In genomic region chr3:123622766-123623165, GRCh38 we compare ENCODE assay signal across 19 cellular contexts. TPM values are rescaled to one million over a fixed set of nuclear protein-coding genes. Genes with fewer than 3 reads are reported as not detected.
A peak's percentile ranks its signal among the peaks of the same experiment; 100 is the strongest.
DNase-seq lines count a peak whose midpoint lies in the region; ATAC-seq and TF ChIP-seq lines count a peak whose summit lies in the region.
"Had no signal": no experiment of that assay in that cellular context is flagged by ENCODE, and none has a peak within 500 bp of the region (broad histone marks: within the 10 kb centered on the region; RNA-seq: fewer than 3 reads in every experiment).

No MANE protein-coding gene starts in this region.

- no peaks in the 10 kb centered on the region for H3K9me3 ChIP-seq in muscle layer of colon (ENCODE audit: low read length)
- H3K9me3 ChIP-seq in vagina: no peaks in the 10 kb centered on the region
- H3K9me3 ChIP-seq: Peyer's patch had no signal

- no peak for ATAC-seq in GM18868 (IDR thresholded peaks at IDR 0.05; ENCODE audit: unreplicated experiment)
- ATAC-seq: GM12878 had no signal

- no peak overlapping the region for H3K4me3 ChIP-seq in muscle layer of colon (ENCODE audit: low read depth in 1 of 2, low read length in 2 of 2)
- no peak overlapping the region for H3K4me3 ChIP-seq in vagina
- H3K4me3 ChIP-seq: GM12878, GM23338, Peyer's patch had no signal

- H3K36me3 ChIP-seq in muscle layer of colon (ENCODE audit: insufficient read depth, low read length): peaks cover 68% of the 10 kb centered on the region
- no peaks in the 10 kb centered on the region for H3K36me3 ChIP-seq in vagina

- no peak overlapping the region for H3K9ac ChIP-seq in muscle layer of colon (ENCODE audit: low read length)

- H3K27ac ChIP-seq in RWPE1 (peak overlapping the region; percentile 83), muscle layer of colon (ENCODE audit: low read depth, low read length) (peak overlapping the region; percentile 95), vagina (no peak overlapping the region)

- TF ChIP-seq CTCF in RWPE1 (conservative IDR thresholded peaks at IDR 0.05; ENCODE audit: low read depth) (no peak), vagina (IDR thresholded peaks at IDR 0.05) (no peak)

- H3K4me1 ChIP-seq in muscle layer of colon (ENCODE audit: insufficient read depth, low read length) (peaks cover 38% of the 10 kb centered on the region), vagina (peaks cover 49% of the 10 kb centered on the region)
- H3K4me1 ChIP-seq: Peyer's patch had no signal

- CTCF ChIA-PET in RWPE1 (lab: Yijun Ruan, JAX): interaction anchor here (1.7 kb wide), 1 partner anchor 101 kb away, joined by 6 read pairs; no protein-coding TSS in a partner anchor

- no peak overlapping the region for H3K4me3 Mint-ChIP-seq in dendritic cell treated with granulocyte-macrophage colony-stimulating factor and Interleukin-4, amounts not matched to agents 40 ng/mL and 50 ng/mL, for 4 days
- H3K4me3 Mint-ChIP-seq: CD4-positive, alpha-beta T cell; GM23338 had no signal

- H3K27me3 ChIP-seq in muscle layer of colon (ENCODE audit: control insufficient read depth in 1 of 2, insufficient read depth in 2 of 2, low read length in 2 of 2): no peaks in the 10 kb centered on the region
- H3K27me3 ChIP-seq in vagina: no peaks in the 10 kb centered on the region
- H3K27me3 ChIP-seq: Peyer's patch had no signal

- H3K9me3 Mint-ChIP-seq in dendritic cell treated with granulocyte-macrophage colony-stimulating factor and Interleukin-4, amounts not matched to agents 40 ng/mL and 50 ng/mL, for 4 days: no peaks in the 10 kb centered on the region
- H3K9me3 Mint-ChIP-seq: CD4-positive, alpha-beta T cell; GM23338 had no signal

- intact Hi-C loops in dendritic cell treated with granulocyte-macrophage colony-stimulating factor and Interleukin-4, amounts not matched to agents 40 ng/mL and 50 ng/mL, for 4 days (cut with micrococcal nuclease): no loop called here
- intact Hi-C loops in vagina (cut with DNase I): no loop called here

- DNase-seq in RWPE1 (ENCODE audit: low spot score) (no peak), ureter (ENCODE audit: low spot score) (peak; percentile 12), vagina (ENCODE audit: extremely low spot score in 2 of 2) (no peak), NCI-H446 treated with DMSO at 0.1 percent for 48 hours (lab: John Stamatoyannopoulos, UW) (no peak)
- DNase-seq: Calu3; CD4-positive, alpha-beta T cell; DMS79; KG1; NCI-H1092 treated with DMSO at 0.1 percent for 48 hours; NCI-H1694 treated with DMSO at 0.1 percent for 48 hours; NCI-H446; NCI-H774; Peyer's patch; SHP77 treated with DMSO at 0.1 percent for 48 hours had no signal

- TF ChIP-seq POLR2A in vagina (IDR thresholded peaks at IDR 0.05): no peak

- H3K27ac Mint-ChIP-seq in dendritic cell treated with granulocyte-macrophage colony-stimulating factor and Interleukin-4, amounts not matched to agents 40 ng/mL and 50 ng/mL, for 4 days: peak overlapping the region; percentile 65
- H3K27ac Mint-ChIP-seq: CD4-positive, alpha-beta T cell; GM23338 had no signal

- H3K36me3 Mint-ChIP-seq in dendritic cell treated with granulocyte-macrophage colony-stimulating factor and Interleukin-4, amounts not matched to agents 40 ng/mL and 50 ng/mL, for 4 days (ENCODE audit: low read depth): no peaks in the 10 kb centered on the region

- H3K4me1 Mint-ChIP-seq in dendritic cell treated with granulocyte-macrophage colony-stimulating factor and Interleukin-4, amounts not matched to agents 40 ng/mL and 50 ng/mL, for 4 days (ENCODE audit: low read depth): peaks cover 52% of the 10 kb centered on the region

- POLR2A ChIA-PET in RWPE1 (lab: Yijun Ruan, JAX; ENCODE audit: low non-redundant PET): no interaction called here

- H3K27me3 Mint-ChIP-seq in dendritic cell treated with granulocyte-macrophage colony-stimulating factor and Interleukin-4, amounts not matched to agents 40 ng/mL and 50 ng/mL, for 4 days: no peaks in the 10 kb centered on the region

RNA-seq across cellular contexts. Expression of gene HACD2, which starts 37.9 kb away (rescaled TPM):
- 20.6 TPM for total RNA-seq in ureter
- 26.3 TPM for total RNA-seq in vagina
